ENCODE assay signal across 1 cellular context in genomic region chr1:156813750-156814570, GRCh38.
A peak's percentile ranks its signal among the peaks of the same experiment; 100 is the strongest.
TF ChIP-seq lines count a peak whose summit lies in the region.

No MANE protein-coding gene starts in this region.

TF ChIP-seq in HepG2, 621 proteins besides CTCF, POLR2A, EP300 and RAD21 (continued from another document and continues in another):
- TF ChIP-seq CEBPZ (IDR thresholded peaks at IDR 0.05; ENCODE audit: low read length) (no peak), ZNF546 (CRISPR knock-in tag; conservative IDR thresholded peaks at IDR 0.05) (peak; percentile 89), SUZ12 (IDR thresholded peaks at IDR 0.05; ENCODE audit: low read depth, low read length) (no peak), RCOR2 (CRISPR knock-in tag; IDR thresholded peaks at IDR 0.05) (0 out of 2 replicates have a peak, but pooled peaks have one; percentile 51), ZFP1 (CRISPR knock-in tag; IDR thresholded peaks at IDR 0.05) (no peak), TOPORS (CRISPR knock-in tag; IDR thresholded peaks at IDR 0.05) (no peak), ZNF678 (CRISPR knock-in tag; IDR thresholded peaks at IDR 0.05) (peak; percentile 85; the same call in 1 of the 2 replicates), SATB2 (CRISPR knock-in tag; IDR thresholded peaks at IDR 0.05) (0 out of 2 replicates have a peak, but pooled peaks have one; percentile 82), ZNF549 (CRISPR knock-in tag; IDR thresholded peaks at IDR 0.05) (no peak), ELK4 (CRISPR knock-in tag; IDR thresholded peaks at IDR 0.05; ENCODE audit: borderline replicate concordance) (no peak), SAFB2 (CRISPR knock-in tag; IDR thresholded peaks at IDR 0.05; ENCODE audit: borderline replicate concordance, low read depth) (peak; percentile 67; the same call in 1 of the 2 replicates), ZNF839 (CRISPR knock-in tag; IDR thresholded peaks at IDR 0.05; ENCODE audit: borderline replicate concordance) (no peak), BCL3 (CRISPR knock-in tag; IDR thresholded peaks at IDR 0.05) (peak; percentile 67; the same call in 1 of the 2 replicates), SMAD3 (CRISPR knock-in tag; IDR thresholded peaks at IDR 0.05) (peak; percentile 65; the same call in 1 of the 2 replicates), PCBP1 (IDR thresholded peaks at IDR 0.05; ENCODE audit: borderline replicate concordance, low read depth, low read length) (no peak), RBFOX2 (IDR thresholded peaks at IDR 0.05; ENCODE audit: low read depth, low read length) (peak; percentile 68), TEAD3 (CRISPR knock-in tag; optimal IDR thresholded peaks at IDR 0.05; ENCODE audit: borderline replicate concordance) (peak; percentile 67), POGZ (CRISPR knock-in tag; IDR thresholded peaks at IDR 0.05) (no peak), ZNF7 (CRISPR knock-in tag; IDR thresholded peaks at IDR 0.05) (no peak), ARID5B (CRISPR knock-in tag; IDR thresholded peaks at IDR 0.05) (peak; percentile 58), ZNF646 (CRISPR knock-in tag; IDR thresholded peaks at IDR 0.05) (peak; percentile 18; the same call in 1 of the 2 replicates), ARNT2 (CRISPR knock-in tag; IDR thresholded peaks at IDR 0.05; ENCODE audit: low read depth) (peak; percentile 96), ZNF710 (CRISPR knock-in tag; IDR thresholded peaks at IDR 0.05; ENCODE audit: borderline replicate concordance) (no peak; the same call in 1 of the 2 replicates), ZNF768 (CRISPR knock-in tag; IDR thresholded peaks at IDR 0.05) (peak; percentile 87), HES4 (CRISPR knock-in tag; IDR thresholded peaks at IDR 0.05; ENCODE audit: borderline replicate concordance) (0 out of 2 replicates have a peak, but pooled peaks have one; percentile 60), NCOA5 (CRISPR knock-in tag; IDR thresholded peaks at IDR 0.05) (no peak), ZNF674 (CRISPR knock-in tag; IDR thresholded peaks at IDR 0.05; ENCODE audit: low read depth) (no peak), YEATS4 (CRISPR knock-in tag; IDR thresholded peaks at IDR 0.05; ENCODE audit: borderline replicate concordance) (peak; percentile 94), POGK (CRISPR knock-in tag; conservative IDR thresholded peaks at IDR 0.05) (peak; percentile 96), ZNF30 (CRISPR knock-in tag; IDR thresholded peaks at IDR 0.05) (peak; percentile 20; the same call in 1 of the 2 replicates), FOXP1 (IDR thresholded peaks at IDR 0.05) (no peak), FOXP1 (CRISPR knock-in tag; IDR thresholded peaks at IDR 0.05) (no peak), ISL2 (CRISPR knock-in tag; IDR thresholded peaks at IDR 0.05) (peak; percentile 42; the same call in 1 of the 2 replicates), ZMYM3 (CRISPR knock-in tag; IDR thresholded peaks at IDR 0.05) (peak; percentile 77), MIER2 (CRISPR knock-in tag; IDR thresholded peaks at IDR 0.05) (peak; percentile 40; the same call in 1 of the 2 replicates), HOXA7 (CRISPR knock-in tag; IDR thresholded peaks at IDR 0.05) (no peak), ZFP41 (CRISPR knock-in tag; IDR thresholded peaks at IDR 0.05; ENCODE audit: borderline replicate concordance) (peak; percentile 82; the same call in 1 of the 2 replicates), MXI1 (IDR thresholded peaks at IDR 0.05; ENCODE audit: borderline replicate concordance, low read depth, low read length) (peak; percentile 77; the same call in 2 of the 3 replicates), SRSF4 (IDR thresholded peaks at IDR 0.05; ENCODE audit: low read depth, low read length, poor library complexity, severe bottlenecking) (no peak), MXD3 (CRISPR knock-in tag; IDR thresholded peaks at IDR 0.05) (peak; percentile 97), KDM5A (IDR thresholded peaks at IDR 0.05; ENCODE audit: borderline replicate concordance, low read length) (no peak), FOXM1 (CRISPR knock-in tag; IDR thresholded peaks at IDR 0.05) (no peak)
